Comparison of ENCODE assay signal across 16 cellular contexts in genomic region chr10:131248376-131249165, GRCh38.
A peak's percentile ranks its signal among the peaks of the same experiment; 100 is the strongest.
DNase-seq lines count a peak whose midpoint lies in the region; FAIRE-seq and TF ChIP-seq lines count a peak whose summit lies in the region.
"Had no signal": no experiment of that assay in that cellular context is flagged by ENCODE, and none has a peak within 500 bp of the region (broad histone marks: within the 10 kb centered on the region; RNA-seq: fewer than 3 reads in every experiment).

No MANE protein-coding gene starts in this region.

- WGBS in H1 (ENCODE audit: extremely low coverage in 1 of 2, insufficient coverage in 1 of 2, insufficient read length in 1 of 2, insufficient replicate concordance in 2 of 2, low coverage in 1 of 2, low lambda C conversion rate in 2 of 2, missing lambda C conversion rate in 1 of 2), 2 experiments, result 95% methylated on average over 20 of the region's 20 CpGs; no CpG with 5 or more reads in 1 of the 2 experiments

- 0 out of 2 replicates have a peak, but pooled peaks cover 4% of the 10 kb centered on the region for H3K36me3 ChIP-seq in BLaER1
- H3K36me3 ChIP-seq in H1 (ENCODE audit: control insufficient read depth in 2 of 4, insufficient read depth in 4 of 4, low read length in 3 of 4), result no peaks in the 10 kb centered on the region
- no peaks in the 10 kb centered on the region for H3K36me3 ChIP-seq in osteoblast (ENCODE audit: insufficient read depth, low read length)

- peak overlapping the region; percentile 63 for H3K4me3 ChIP-seq in BLaER1
- H3K4me3 ChIP-seq in H1 (ENCODE audit: extremely low read depth in 1 of 4, insufficient read depth in 2 of 4, low read depth in 3 of 4, low read length in 4 of 4), result no peak overlapping the region
- no peak overlapping the region for H3K4me3 ChIP-seq in osteoblast (ENCODE audit: insufficient read depth, low read length)
- H3K4me3 ChIP-seq: GM23248 had no signal

- H3K9ac ChIP-seq in BLaER1 (peak overlapping the region; percentile 81), H1 (replicated peaks in 1 of 4; ENCODE audit: extremely low read depth in 1 of 4, low read depth in 3 of 4, low read length in 3 of 4) (no peak overlapping the region)
- H3K9ac ChIP-seq: GM23248 had no signal

- H3K56ac ChIP-seq in H1 (replicated peaks; ENCODE audit: insufficient read length, low read depth, low read length), result no peak overlapping the region

- no peak overlapping the region for H2BK12ac ChIP-seq in H1 (ENCODE audit: low read depth, low read length)

- H4K5ac ChIP-seq in H1 (ENCODE audit: insufficient read length, low read depth, low read length), result no peak overlapping the region

- no peak overlapping the region for H3K14ac ChIP-seq in H1 (ENCODE audit: insufficient read length)

- H3K79me2 ChIP-seq in H1 (ENCODE audit: control insufficient read depth in 1 of 2, insufficient read depth in 2 of 2, low read length in 2 of 2) (no peaks in the 10 kb centered on the region), osteoblast (ENCODE audit: insufficient read depth, low read length) (no peaks in the 10 kb centered on the region)

- H2BK20ac ChIP-seq in H1 (ENCODE audit: low read length), result no peak overlapping the region

- POLR2A ChIA-PET in H1 (lab: Charles Lee; ENCODE audit: partially characterized antibody), result no interaction called here

- TF ChIP-seq CTCF in H1 (IDR thresholded peaks at IDR 0.05; ENCODE audit: control extremely low read depth in 1 of 3, insufficient read depth in 1 of 3, low read depth in 1 of 3, low read length in 3 of 3) (no peak), osteoblast (IDR thresholded peaks at IDR 0.05; ENCODE audit: extremely low read depth, low read depth, low read length) (no peak)

- no peak for TF ChIP-seq RAD21 in H1 (IDR thresholded peaks at IDR 0.05 in 1 of 2, conservative IDR thresholded peaks at IDR 0.05 in 1 of 2; ENCODE audit: low read depth in 2 of 2, low read length in 2 of 2)

- H4K91ac ChIP-seq in H1 (replicated peaks; ENCODE audit: insufficient read length, low read length), result peak overlapping the region; percentile 17

- no peak overlapping the region for H2BK15ac ChIP-seq in H1 (ENCODE audit: low read length)

- H3K79me1 ChIP-seq in H1 (ENCODE audit: low read depth, low read length), result peaks cover 4% of the 10 kb centered on the region; the same call in 1 of the 2 replicates

- peak overlapping the region; percentile 71 for H3K4ac ChIP-seq in H1 (replicated peaks; ENCODE audit: insufficient read length, low read depth, low read length)

- H3K27me3 ChIP-seq in BLaER1 (no peaks in the 10 kb centered on the region), H1 (replicated peaks in 1 of 4; ENCODE audit: control insufficient read depth in 3 of 4, extremely low read depth in 1 of 4, insufficient read depth in 3 of 4, low read length in 3 of 4) (no peaks in the 10 kb centered on the region), osteoblast (ENCODE audit: insufficient read depth, low read length) (no peaks in the 10 kb centered on the region)

- CTCF ChIA-PET in H1 (lab: Charles Lee; ENCODE audit: partially characterized antibody), result interaction anchor here (1.0 to 1.2 kb wide), 2 partner anchors 8 to 165 kb away, joined by 4 to 5 read pairs; no protein-coding TSS in a partner anchor

- peak; percentile 24 for DNase-seq in COLO668 (lab: John Stamatoyannopoulos, UW; ENCODE audit: unreplicated experiment)
- no peak for DNase-seq in H1 (ENCODE audit: low read depth in 1 of 2, low spot score in 2 of 2)
- peak; percentile 73 for DNase-seq in osteoblast (ENCODE audit: insufficient read length, low spot score, missing footprints)
- no peak for DNase-seq in NCI-H2107 (lab: John Stamatoyannopoulos, UW)
- DNase-seq in SKM-1 treated with dmso at 0.1 percent for 144 hours (lab: John Stamatoyannopoulos, UW; ENCODE audit: unreplicated experiment), result no peak
- DNase-seq in SIG-M5 treated with dmso at 0.1 percent for 504 hours (lab: John Stamatoyannopoulos, UW; ENCODE audit: unreplicated experiment), result no peak
- no peak for DNase-seq in SK-N-DZ (ENCODE audit: low spot score)
- DNase-seq: Caco-2; CD8-positive, alpha-beta T cell; DND-41; GDM1; GM23248; H7 had no signal

- H3K4me1 ChIP-seq in BLaER1, result peaks cover 100% of the 10 kb centered on the region
- H3K4me1 ChIP-seq in H1 (replicated peaks in 1 of 4; ENCODE audit: control insufficient read depth in 3 of 4, insufficient read depth in 4 of 4, low read length in 3 of 4), result peaks cover 0 to 10% (median 6%) of the 10 kb centered on the region in 4 experiments; a peak in 5 of 7 replicates
- H3K4me1 ChIP-seq in osteoblast (ENCODE audit: insufficient read depth, low read length), result no peaks in the 10 kb centered on the region
- H3K4me1 ChIP-seq: Caco-2 had no signal

- peak overlapping the region; percentile 92 for H3K27ac ChIP-seq in BLaER1
- no peak overlapping the region for H3K27ac ChIP-seq in H1 (ENCODE audit: low read depth, low read length)
- H3K27ac ChIP-seq in osteoblast (ENCODE audit: low read depth, low read length), result no peak overlapping the region
- H3K27ac ChIP-seq: GM23248 had no signal

- FAIRE-seq in H1 (lab: Jason Lieb, UNC), result no peak
- FAIRE-seq: A204.1, GM12892 had no signal

- H4K8ac ChIP-seq in H1 (ENCODE audit: extremely low read depth, insufficient read depth, low read length), result peak overlapping the region; percentile 0; the same call in 1 of the 2 replicates

- H2AK5ac ChIP-seq in H1 (ENCODE audit: low read depth, low read length), result no peak overlapping the region

- H3K4me2 ChIP-seq in BLaER1 (peak overlapping the region; percentile 97), H1 (ENCODE audit: insufficient read depth in 1 of 2, low read depth in 2 of 2, low read length in 2 of 2) (no peak overlapping the region), osteoblast (ENCODE audit: insufficient read depth, low read length) (no peak overlapping the region)

- TF ChIP-seq POLR2A in H1 (IDR thresholded peaks at IDR 0.05; ENCODE audit: control extremely low read depth in 1 of 2, low read depth in 2 of 2, low read length in 2 of 2), result no peak

- no peaks in the 10 kb centered on the region for H3K9me3 ChIP-seq in BLaER1
- H3K9me3 ChIP-seq in H1 (ENCODE audit: insufficient read depth in 2 of 2, low read depth in 1 of 2, low read length in 1 of 2), result no peaks in the 10 kb centered on the region
- H3K9me3 ChIP-seq in osteoblast (ENCODE audit: low read depth, low read length), result peaks cover 5% of the 10 kb centered on the region
- H3K9me3 ChIP-seq: Caco-2 had no signal

- H2AFZ ChIP-seq in H1 (ENCODE audit: low read length) (no peak overlapping the region), osteoblast (ENCODE audit: low read length) (no peak overlapping the region)
- H2AFZ ChIP-seq: GM23248 had no signal

- no peak overlapping the region for H3K23ac ChIP-seq in H1 (ENCODE audit: insufficient read length)

- no peak overlapping the region for H2BK120ac ChIP-seq in H1 (replicated peaks; ENCODE audit: low read depth, low read length)

- H4K20me1 ChIP-seq in BLaER1, result no peaks in the 10 kb centered on the region
- peaks cover 0 to 3% of the 10 kb centered on the region in 2 experiments for H4K20me1 ChIP-seq in H1 (replicated peaks in 1 of 2; ENCODE audit: control insufficient read depth in 1 of 2, insufficient read depth in 2 of 2, low read length in 2 of 2)
- H4K20me1 ChIP-seq in osteoblast (ENCODE audit: insufficient read depth, low read length), result no peaks in the 10 kb centered on the region

- TF ChIP-seq EP300 in H1 (IDR thresholded peaks at IDR 0.05; ENCODE audit: borderline replicate concordance in 1 of 2, low read depth in 2 of 2, low read length in 2 of 2), result no peak

- peaks cover 5% of the 10 kb centered on the region; the same call in 1 of the 2 replicates for H3K23me2 ChIP-seq in H1 (ENCODE audit: low read depth, low read length)

- no peak overlapping the region for H2BK5ac ChIP-seq in H1 (ENCODE audit: low read depth, low read length)

- no peak overlapping the region for H3K18ac ChIP-seq in H1 (ENCODE audit: extremely low read depth, low read length)

TF ChIP-seq in H1, 55 proteins besides CTCF, POLR2A, EP300 and RAD21:
- TF ChIP-seq, protein P1, sequence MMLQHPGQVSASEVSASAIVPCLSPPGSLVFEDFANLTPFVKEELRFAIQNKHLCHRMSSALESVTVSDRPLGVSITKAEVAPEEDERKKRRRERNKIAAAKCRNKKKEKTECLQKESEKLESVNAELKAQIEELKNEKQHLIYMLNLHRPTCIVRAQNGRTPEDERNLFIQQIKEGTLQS (IDR thresholded peaks at IDR 0.05; ENCODE audit: insufficient read depth, low read depth, low read length), result no peak
- TF ChIP-seq CHD2 (IDR thresholded peaks at IDR 0.05; ENCODE audit: low read length) (no peak), MAFK (IDR thresholded peaks at IDR 0.05; ENCODE audit: low read depth, low read length) (no peak), SIRT6 (IDR thresholded peaks at IDR 0.05; ENCODE audit: low read length) (no peak), CEBPB (IDR thresholded peaks at IDR 0.05; ENCODE audit: low read depth, low read length) (no peak), SUZ12 (IDR thresholded peaks at IDR 0.05; ENCODE audit: low read length) (no peak), SIX5 (IDR thresholded peaks at IDR 0.05; ENCODE audit: low read depth, low read length) (no peak), SP2 (IDR thresholded peaks at IDR 0.05; ENCODE audit: low read length) (no peak), KDM5A (IDR thresholded peaks at IDR 0.05; ENCODE audit: low read length) (no peak), E2F6 (IDR thresholded peaks at IDR 0.05) (no peak)

Comparison
In these comparisons a context has a peak if more than half of its experiments do, and no peak if none do; other contexts are left out.
1. DNase-seq: peak in COLO668 (single experiment) and osteoblast (single experiment); none in H1 (0 of 2), NCI-H2107 (single experiment), SKM-1 treated with dmso at 0.1 percent for 144 hours (single experiment), SIG-M5 treated with dmso at 0.1 percent for 504 hours (single experiment) and SK-N-DZ (single experiment).